ENCODE assay signal across 21 cellular contexts in the genomic region with DNA sequence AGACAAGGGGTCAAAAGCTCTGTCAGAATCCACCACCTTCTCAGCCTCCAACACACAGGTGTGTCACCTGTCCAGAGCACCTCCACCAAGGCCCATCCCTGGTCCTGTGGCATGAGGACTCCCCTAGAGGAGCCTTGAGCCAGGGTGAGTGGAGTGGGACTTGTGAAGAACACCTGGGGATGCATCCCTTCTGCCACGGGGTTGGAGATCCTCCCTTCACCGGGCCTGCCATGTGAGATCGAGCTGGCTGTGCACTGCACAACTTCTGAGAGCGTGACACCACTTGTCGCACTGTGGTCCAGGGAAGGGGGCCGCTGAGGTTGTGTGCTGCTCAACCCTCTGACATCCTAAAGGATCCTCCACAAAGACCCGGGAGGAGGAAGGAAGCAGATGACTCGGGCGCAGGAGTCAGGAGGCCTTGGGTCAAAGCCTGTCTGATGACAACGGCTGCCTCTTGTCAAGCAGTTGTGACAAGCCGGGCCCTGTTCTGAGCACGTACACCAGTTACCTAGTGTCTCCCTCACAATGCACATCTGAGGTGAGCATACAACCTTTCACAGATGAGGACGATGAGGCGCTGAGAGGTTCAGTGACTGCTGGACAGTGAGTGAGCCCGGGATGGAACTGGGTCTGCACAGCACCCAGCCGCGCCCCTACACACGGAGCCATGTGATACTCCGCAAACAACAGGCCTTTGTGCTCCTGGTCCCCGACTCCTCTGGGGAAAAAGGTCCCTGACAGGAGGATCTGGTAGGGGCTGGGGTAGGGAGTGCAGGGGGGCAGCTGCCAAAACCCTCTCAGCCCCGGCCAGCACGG. TPM values are rescaled to one million over a fixed set of nuclear protein-coding genes. Genes with fewer than 3 reads are reported as not detected.
DNase-seq lines count a peak whose midpoint lies in the region; ATAC-seq and TF ChIP-seq lines count a peak whose summit lies in the region.
"Had no signal": no experiment of that assay in that cellular context is flagged by ENCODE, and none has a peak within 500 bp of the region (broad histone marks: within the 10 kb centered on the region; RNA-seq: fewer than 3 reads in every experiment).

No MANE protein-coding gene starts in this region.

- WGBS in esophagus muscularis mucosa = 89% methylated on average over 13 of the region's 22 CpGs

- intact Hi-C loops in Right ventricle myocardium inferior (cut with DNase I) (loop anchor here (5.0 kb wide), 1 partner anchor 49 kb away; no protein-coding TSS in a partner anchor), cardiac septum (cut with DNase I) (no loop called here), esophagus muscularis mucosa (cut with DNase I) (no loop called here)

- peaks cover 24 to 85% (median 60%) of the 10 kb centered on the region in 4 donors for H3K36me3 ChIP-seq in esophagus muscularis mucosa
- H3K36me3 ChIP-seq: brain microvascular endothelial cell had no signal

- no peak overlapping the region for H3K27ac Mint-ChIP-seq in nephron progenitor cell
- H3K27ac Mint-ChIP-seq: activated CD4-positive, alpha-beta memory T cell treated with anti-CD3 and anti-CD28 coated beads for 36 hours; activated naive CD8-positive, alpha-beta T cell; T-cell; type B pancreatic cell had no signal

- peak overlapping the region in 2 of 4 donors; percentile 26 to 82 for H3K27ac ChIP-seq in esophagus muscularis mucosa (replicated peaks in 1 of 4)
- H3K27ac ChIP-seq: brain microvascular endothelial cell, left lung had no signal

- TF ChIP-seq CTCF in esophagus muscularis mucosa (IDR thresholded peaks at IDR 0.05) (no peak), nephron progenitor cell (IDR thresholded peaks at IDR 0.05) (no peak)

- H3K36me3 Mint-ChIP-seq in nephron progenitor cell (ENCODE audit: low read depth) = peaks cover 3% of the 10 kb centered on the region
- H3K36me3 Mint-ChIP-seq: activated CD4-positive, alpha-beta memory T cell treated with anti-CD3 and anti-CD28 coated beads for 36 hours had no signal

- no peaks in the 10 kb centered on the region for H3K9me3 ChIP-seq in esophagus muscularis mucosa
- H3K9me3 ChIP-seq: esophagus squamous epithelium, left lung had no signal

- no peaks in the 10 kb centered on the region for H3K27me3 ChIP-seq in esophagus muscularis mucosa
- H3K27me3 ChIP-seq: brain microvascular endothelial cell, esophagus squamous epithelium, left lung had no signal

- H3K4me1 ChIP-seq in esophagus muscularis mucosa = peaks cover 25 to 42% (median 33%) of the 10 kb centered on the region in 4 donors
- H3K4me1 ChIP-seq: left lung had no signal

- no peak for TF ChIP-seq EP300 in esophagus muscularis mucosa (IDR thresholded peaks at IDR 0.05)

- DNase-seq in Right ventricle myocardium inferior (ENCODE audit: missing footprints) (peak; percentile 56), cardiac septum (ENCODE audit: low spot score) (no peak), globus pallidus (ENCODE audit: low spot score) (peak; percentile 94), midbrain (lab: John Stamatoyannopoulos, UW) (peak; percentile 80), esophagus muscularis mucosa (ENCODE audit: extremely low spot score) (no peak), nephron progenitor cell (no peak)
- DNase-seq in stimulated activated CD4-positive, alpha-beta T cell treated with anti-CD3 and anti-CD28 coated beads, Interleukin-2, amount 100 ng/mL, for 24 hours = no peak
- DNase-seq: activated CD4-positive, alpha-beta memory T cell treated with anti-CD3 and anti-CD28 coated beads for 36 hours; activated T-cell treated with anti-CD3 and anti-CD28 coated beads, Interleukin-2, amount 50 U/mL, for 48 hours; brain microvascular endothelial cell; CD4-positive, alpha-beta memory T cell; EL; esophagus squamous epithelium; NCI-H1105 treated with DMSO at 0.1 percent for 48 hours; NCI-H2227 treated with DMSO at 0.1 percent for 48 hours; T-cell had no signal

- TF ChIP-seq POLR2A in esophagus muscularis mucosa (IDR thresholded peaks at IDR 0.05; ENCODE audit: low read depth) = no peak

- peaks cover 44% of the 10 kb centered on the region for H3K4me1 Mint-ChIP-seq in nephron progenitor cell
- H3K4me1 Mint-ChIP-seq: CD4-positive, alpha-beta memory T cell; T-cell had no signal

- no peak overlapping the region for H3K4me3 ChIP-seq in esophagus muscularis mucosa
- H3K4me3 ChIP-seq: esophagus squamous epithelium, left lung had no signal

- H3K4me3 Mint-ChIP-seq in nephron progenitor cell = no peak overlapping the region
- H3K4me3 Mint-ChIP-seq: activated CD4-positive, alpha-beta memory T cell treated with anti-CD3 and anti-CD28 coated beads for 36 hours; activated naive CD8-positive, alpha-beta T cell; CD4-positive, alpha-beta memory T cell; T-cell; type B pancreatic cell had no signal

- H3K27me3 Mint-ChIP-seq in nephron progenitor cell (ENCODE audit: low read depth, poor library complexity) = peaks cover 6% of the 10 kb centered on the region
- H3K27me3 Mint-ChIP-seq: activated CD4-positive, alpha-beta memory T cell treated with anti-CD3 and anti-CD28 coated beads for 36 hours; activated naive CD8-positive, alpha-beta T cell; CD4-positive, alpha-beta memory T cell; T-cell; type B pancreatic cell had no signal

- H3K9me3 Mint-ChIP-seq in nephron progenitor cell = no peaks in the 10 kb centered on the region
- H3K9me3 Mint-ChIP-seq: activated CD4-positive, alpha-beta memory T cell treated with anti-CD3 and anti-CD28 coated beads for 36 hours; CD4-positive, alpha-beta memory T cell; T-cell; type B pancreatic cell had no signal

- ATAC-seq in Right ventricle myocardium inferior = no peak
- no peak for ATAC-seq in GM18870 (IDR thresholded peaks at IDR 0.05; ENCODE audit: unreplicated experiment)
- ATAC-seq: left lung, T-cell had no signal

RNA-seq across cellular contexts. Expression of a gene that starts 35.6 kb away (rescaled TPM):
- total RNA-seq in Right ventricle myocardium inferior (not detected), cardiac septum (not detected), esophagus muscularis mucosa (1 to 10 TPM; 1.2 to 2.5 (median 1.3) TPM)
- total RNA-seq: activated CD4-positive, alpha-beta memory T cell treated with anti-CD3 and anti-CD28 coated beads for 36 hours; CD4-positive, alpha-beta memory T cell; HT-29 had no signal

Comparison
In these comparisons a context has a peak if more than half of its experiments do, and no peak if none do; other contexts are left out.
1. DNase-seq: peak in Right ventricle myocardium inferior (single experiment), globus pallidus (single experiment) and midbrain (single experiment); none in cardiac septum (single experiment), esophagus muscularis mucosa (single experiment), nephron progenitor cell (single experiment) and stimulated activated CD4-positive, alpha-beta T cell treated with anti-CD3 and anti-CD28 coated beads, Interleukin-2, amount 100 ng/mL, for 24 hours (0 of 2).